1 cellular context compared by ENCODE assay signal in genomic region chr3:151772825-151773480, GRCh38.
TF ChIP-seq lines count a peak whose summit lies in the region.

No MANE protein-coding gene starts in this region.

TF ChIP-seq in K562, 482 proteins besides CTCF, POLR2A, EP300 and RAD21:
- TF ChIP-seq BHLHE40 (IDR thresholded peaks at IDR 0.05; ENCODE audit: low read length) = no peak
- no peak for TF ChIP-seq E2F1 (CRISPR knock-in tag; IDR thresholded peaks at IDR 0.05)
- TF ChIP-seq ZNF436 (CRISPR knock-in tag; IDR thresholded peaks at IDR 0.05) = no peak
- TF ChIP-seq SMARCE1 (IDR thresholded peaks at IDR 0.05) = no peak
- no peak for TF ChIP-seq FOXJ3 (CRISPR knock-in tag; IDR thresholded peaks at IDR 0.05)
- TF ChIP-seq CBX8 (IDR thresholded peaks at IDR 0.05; ENCODE audit: borderline replicate concordance, extremely low read depth, low read depth, low read length, poor library complexity, severe bottlenecking) = no peak
- no peak for TF ChIP-seq GATAD2B (IDR thresholded peaks at IDR 0.05; ENCODE audit: borderline replicate concordance)
- no peak for TF ChIP-seq ZBTB9 (CRISPR knock-in tag; IDR thresholded peaks at IDR 0.05)
- TF ChIP-seq SRSF9 (IDR thresholded peaks at IDR 0.05; ENCODE audit: borderline replicate concordance, low read depth, low read length) = no peak
- TF ChIP-seq ZNF280A (IDR thresholded peaks at IDR 0.05; ENCODE audit: low read depth, partially characterized antibody) = no peak
